ENCODE assay signal across 9 cellular contexts in the genomic region with DNA sequence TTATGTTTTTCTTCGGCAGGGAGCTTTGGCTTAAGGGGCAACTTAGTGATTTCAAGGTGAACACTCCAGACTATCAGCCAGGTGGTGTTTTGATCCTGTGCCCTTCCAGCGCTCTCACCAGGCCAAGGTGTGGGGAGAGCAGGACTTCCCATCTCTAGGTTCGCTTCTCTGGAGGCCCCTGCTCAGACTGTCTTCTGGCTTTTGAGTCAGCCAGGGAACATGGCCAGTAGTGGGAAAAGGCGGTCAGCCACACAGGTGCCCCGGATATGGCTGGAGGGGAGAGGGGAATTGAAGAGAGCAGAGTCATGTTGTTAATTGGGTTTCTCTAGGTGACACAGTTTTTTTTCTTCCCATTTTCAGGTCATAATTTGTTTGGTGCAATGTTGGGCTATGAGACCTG. TPM values are rescaled to one million over a fixed set of nuclear protein-coding genes. Genes with fewer than 3 reads are reported as not detected.
DNase-seq lines count a peak whose midpoint lies in the region; ATAC-seq and TF ChIP-seq lines count a peak whose summit lies in the region.
"Had no signal": no experiment of that assay in that cellular context is flagged by ENCODE, and none has a peak within 500 bp of the region (broad histone marks: within the 10 kb centered on the region; RNA-seq: fewer than 3 reads in every experiment).

No MANE protein-coding gene starts in this region.

- no peak overlapping the region for H3K4ac ChIP-seq in H9 (ENCODE audit: low read depth, low read length)

- no peak overlapping the region for H2BK15ac ChIP-seq in H9 (ENCODE audit: low read depth, low read length)

- peak overlapping the region in 2 of 3 experiments; percentile 17 to 41; a peak in 3 of 7 replicates for H3K27ac Mint-ChIP-seq in H9
- H3K27ac Mint-ChIP-seq in WTC11: no peak overlapping the region; the same call in 1 of the 2 replicates

- H3K56ac ChIP-seq in H9 (ENCODE audit: insufficient read length, low read depth, low read length): no peak overlapping the region

- H3K14ac ChIP-seq in H9 (ENCODE audit: insufficient read depth, low read length): no peak overlapping the region

- no peaks in the 10 kb centered on the region for H4K20me1 ChIP-seq in H9 (ENCODE audit: control insufficient read depth, insufficient read depth, insufficient read length)

- intact Hi-C loops in posterior vena cava (cut with DNase I): no loop called here

- POLR2A ChIA-PET in WTC11 (lab: Charles Lee): interaction anchor here (0.6 kb wide), 1 partner anchor 23 kb away, joined by 5 read pairs; no protein-coding TSS in a partner anchor

- H3K36me3 ChIP-seq in skeletal muscle tissue (ENCODE audit: control insufficient read depth in 3 of 3, insufficient read depth in 3 of 3, low read length in 3 of 3): peaks cover 0 to 5% (median 0%) of the 10 kb centered on the region in 3 donors

- peaks cover 7% of the 10 kb centered on the region for H3K23me2 ChIP-seq in H9 (ENCODE audit: insufficient read length, low read depth, low read length, poor library complexity, severe bottlenecking)

- no peak overlapping the region for H3K9ac ChIP-seq in H9 (ENCODE audit: extremely low read depth, insufficient read length, low read length)
- H3K9ac ChIP-seq in skeletal muscle tissue (ENCODE audit: low read depth in 1 of 3, low read length in 3 of 3): peak overlapping the region; percentile 24 to 92 (median 83)

- H3K9me3 ChIP-seq in H9 (ENCODE audit: control insufficient read depth, low read depth, low read length) (no peaks in the 10 kb centered on the region), skeletal muscle tissue (ENCODE audit: control insufficient read depth in 3 of 3, low read length in 3 of 3) (no peaks in the 10 kb centered on the region)

- no peak overlapping the region for H3T11ph ChIP-seq in H9 (ENCODE audit: low read length)

- H3K4me3 ChIP-seq in foreskin fibroblast (ENCODE audit: low read depth in 1 of 2, low read length in 2 of 2) (peak overlapping the region; percentile 86 to 93), skeletal muscle tissue (ENCODE audit: low read length in 3 of 3) (peak overlapping the region in 2 of 3 donors; percentile 87 to 88)

- H3K4me1 Mint-ChIP-seq in H9: peaks cover 23 to 26% of the 10 kb centered on the region in 2 experiments
- H3K4me1 Mint-ChIP-seq in WTC11: peaks cover 30% of the 10 kb centered on the region

- peak overlapping the region; percentile 82 to 89 for H3K4me3 Mint-ChIP-seq in H9
- H3K4me3 Mint-ChIP-seq in WTC11: peak overlapping the region; percentile 86

- H2AFZ ChIP-seq in H9 (ENCODE audit: low read length): no peak overlapping the region

- H3K27me3 ChIP-seq in H9 (ENCODE audit: insufficient read depth, low read length) (no peaks in the 10 kb centered on the region), skeletal muscle tissue (ENCODE audit: control insufficient read depth in 3 of 3, insufficient read depth in 3 of 3, low read length in 3 of 3) (no peaks in the 10 kb centered on the region)

- CTCF ChIA-PET in WTC11 (lab: Charles Lee): interaction anchor here (0.7 kb wide), 2 partner anchors 23 to 74 kb away, joined by 3 to 4 read pairs; no protein-coding TSS in a partner anchor

- H3K27ac ChIP-seq in H9 (ENCODE audit: insufficient read length, low read depth, low read length) (no peak overlapping the region), skeletal muscle tissue (ENCODE audit: low read depth, low read length) (peak overlapping the region; percentile 82)

- H2AK5ac ChIP-seq in H9 (ENCODE audit: insufficient read length, low read length): no peak overlapping the region

- no peak overlapping the region for H4K5ac ChIP-seq in H9 (ENCODE audit: insufficient read length, low read depth, low read length)

- no peak overlapping the region for H4K91ac ChIP-seq in H9 (ENCODE audit: insufficient read length, low read depth, low read length)

- no peak for TF ChIP-seq CTCF in H9 (conservative IDR thresholded peaks at IDR 0.05)
- no peak for TF ChIP-seq CTCF in WTC11 (IDR thresholded peaks at IDR 0.05)
- no peak for TF ChIP-seq CTCF in foreskin fibroblast (IDR thresholded peaks at IDR 0.05; ENCODE audit: low read depth, low read length)

- H2BK120ac ChIP-seq in H9 (ENCODE audit: low read depth, low read length, poor library complexity, severe bottlenecking): no peak overlapping the region

- DNase-seq in H9 (no peak), WTC11 (ENCODE audit: low spot score) (no peak), foreskin fibroblast (no peak), posterior vena cava (ENCODE audit: low spot score) (no peak), foreskin melanocyte (no peak)
- DNase-seq: occipital lobe had no signal

- H3K4me1 ChIP-seq in H9 (ENCODE audit: insufficient read depth, low read length): no peaks in the 10 kb centered on the region; the same call in 1 of the 2 replicates
- peaks cover 28 to 41% (median 40%) of the 10 kb centered on the region in 3 donors for H3K4me1 ChIP-seq in skeletal muscle tissue (ENCODE audit: control insufficient read depth in 3 of 3, insufficient read depth in 3 of 3, low read length in 3 of 3)

- H3K9me3 Mint-ChIP-seq in H9 (no peaks in the 10 kb centered on the region), WTC11 (no peaks in the 10 kb centered on the region)

- H2BK12ac ChIP-seq in H9 (ENCODE audit: insufficient read length, low read depth, low read length): no peak overlapping the region

- no peak overlapping the region for H2BK5ac ChIP-seq in H9 (ENCODE audit: insufficient read length, low read length)

- H3K79me2 ChIP-seq in H9 (ENCODE audit: insufficient read depth, low read length): peaks cover 10% of the 10 kb centered on the region; the same call in 1 of the 2 replicates

- H3K23ac ChIP-seq in H9 (ENCODE audit: insufficient read length, low read depth, low read length): no peak overlapping the region

- no CpG with 5 or more reads among the region's 5 CpGs for WGBS in H9 (ENCODE audit: extremely low coverage, insufficient read length, low lambda C conversion rate)

- H3K4me2 ChIP-seq in H9 (ENCODE audit: insufficient read depth, insufficient read length, low read length): peak overlapping the region; percentile 83

- H3K18ac ChIP-seq in H9 (ENCODE audit: insufficient read length, low read depth, low read length): no peak overlapping the region

- H3K27me3 Mint-ChIP-seq in H9 (ENCODE audit: low read depth): no peaks in the 10 kb centered on the region
- H3K27me3 Mint-ChIP-seq in WTC11 (ENCODE audit: low read depth): no peaks in the 10 kb centered on the region; the same call in 1 of the 2 replicates

- peaks cover 0 to 11% (median 0%) of the 10 kb centered on the region in 3 experiments; a peak in 3 of 7 replicates for H3K36me3 Mint-ChIP-seq in H9 (ENCODE audit: insufficient read depth in 1 of 3, low read depth in 3 of 3)
- H3K36me3 Mint-ChIP-seq in WTC11: no peaks in the 10 kb centered on the region

- ATAC-seq in WTC11 (no peak), HG02678 (IDR thresholded peaks at IDR 0.05; ENCODE audit: unreplicated experiment) (no peak), HG02885 (IDR thresholded peaks at IDR 0.05; ENCODE audit: poor library complexity, unreplicated experiment) (no peak)

- H4K8ac ChIP-seq in H9 (replicated peaks; ENCODE audit: insufficient read length, low read depth, low read length): no peak overlapping the region

- peaks cover 8% of the 10 kb centered on the region for H3K79me1 ChIP-seq in H9 (ENCODE audit: insufficient read depth, low read depth, low read length, poor library complexity, severe bottlenecking)

- no peak overlapping the region for H2BK20ac ChIP-seq in H9 (ENCODE audit: low read depth, low read length, poor library complexity, severe bottlenecking)

TF ChIP-seq in WTC11, 78 proteins besides CTCF, POLR2A, EP300 and RAD21 (continues in another document):
- no peak for TF ChIP-seq NFE2L1 (CRISPR knock-in tag; IDR thresholded peaks at IDR 0.05)
- TF ChIP-seq, protein P1, sequence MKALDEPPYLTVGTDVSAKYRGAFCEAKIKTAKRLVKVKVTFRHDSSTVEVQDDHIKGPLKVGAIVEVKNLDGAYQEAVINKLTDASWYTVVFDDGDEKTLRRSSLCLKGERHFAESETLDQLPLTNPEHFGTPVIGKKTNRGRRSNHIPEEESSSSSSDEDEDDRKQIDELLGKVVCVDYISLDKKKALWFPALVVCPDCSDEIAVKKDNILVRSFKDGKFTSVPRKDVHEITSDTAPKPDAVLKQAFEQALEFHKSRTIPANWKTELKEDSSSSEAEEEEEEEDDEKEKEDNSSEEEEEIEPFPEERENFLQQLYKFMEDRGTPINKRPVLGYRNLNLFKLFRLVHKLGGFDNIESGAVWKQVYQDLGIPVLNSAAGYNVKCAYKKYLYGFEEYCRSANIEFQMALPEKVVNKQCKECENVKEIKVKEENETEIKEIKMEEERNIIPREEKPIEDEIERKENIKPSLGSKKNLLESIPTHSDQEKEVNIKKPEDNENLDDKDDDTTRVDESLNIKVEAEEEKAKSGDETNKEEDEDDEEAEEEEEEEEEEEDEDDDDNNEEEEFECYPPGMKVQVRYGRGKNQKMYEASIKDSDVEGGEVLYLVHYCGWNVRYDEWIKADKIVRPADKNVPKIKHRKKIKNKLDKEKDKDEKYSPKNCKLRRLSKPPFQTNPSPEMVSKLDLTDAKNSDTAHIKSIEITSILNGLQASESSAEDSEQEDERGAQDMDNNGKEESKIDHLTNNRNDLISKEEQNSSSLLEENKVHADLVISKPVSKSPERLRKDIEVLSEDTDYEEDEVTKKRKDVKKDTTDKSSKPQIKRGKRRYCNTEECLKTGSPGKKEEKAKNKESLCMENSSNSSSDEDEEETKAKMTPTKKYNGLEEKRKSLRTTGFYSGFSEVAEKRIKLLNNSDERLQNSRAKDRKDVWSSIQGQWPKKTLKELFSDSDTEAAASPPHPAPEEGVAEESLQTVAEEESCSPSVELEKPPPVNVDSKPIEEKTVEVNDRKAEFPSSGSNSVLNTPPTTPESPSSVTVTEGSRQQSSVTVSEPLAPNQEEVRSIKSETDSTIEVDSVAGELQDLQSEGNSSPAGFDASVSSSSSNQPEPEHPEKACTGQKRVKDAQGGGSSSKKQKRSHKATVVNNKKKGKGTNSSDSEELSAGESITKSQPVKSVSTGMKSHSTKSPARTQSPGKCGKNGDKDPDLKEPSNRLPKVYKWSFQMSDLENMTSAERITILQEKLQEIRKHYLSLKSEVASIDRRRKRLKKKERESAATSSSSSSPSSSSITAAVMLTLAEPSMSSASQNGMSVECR (CRISPR knock-in tag; IDR thresholded peaks at IDR 0.05; ENCODE audit: borderline replicate concordance): no peak

RNA-seq across cellular contexts. Expression of a gene that starts 1.5 kb away (rescaled TPM):
- total RNA-seq in H9 (2021) (64.3 and 68.8 TPM in 2 replicates), WTC11 (2021) (92.1 to 105 TPM (median 96.2 TPM) in 3 replicates), skeletal muscle tissue (13.0 TPM), posterior vena cava (10 to 100 TPM; 53.3 to 67.0 TPM)

RNA-seq across cellular contexts. Expression of a gene that starts 27.7 kb away (rescaled TPM):
- total RNA-seq in H9 (2021) (63.3 and 66.6 TPM in 2 replicates), WTC11 (2021) (51.3 to 64.9 TPM (median 52.1 TPM) in 3 replicates), skeletal muscle tissue (9.9 TPM), posterior vena cava (10 to 100 TPM; 22.2 to 30.3 TPM)

RNA-seq across cellular contexts. Expression of a gene that starts 38.7 kb away (rescaled TPM):
- total RNA-seq in H9 (2021) (244 and 247 TPM in 2 replicates), WTC11 (2021) (294 to 305 TPM (median 296 TPM) in 3 replicates), skeletal muscle tissue (105 TPM), posterior vena cava (100 to 1,000 TPM in 1 of 2 donors, 10 to 100 TPM in 1; 87.5 to 103 TPM)

RNA-seq across cellular contexts. Expression of a gene that starts 45.9 kb away (rescaled TPM):
- total RNA-seq in H9 (2021) (not detected in 2 replicates), WTC11 (2021) (0.41 to 0.44 TPM in 2 of 3 replicates, not detected in the other), skeletal muscle tissue (not detected), posterior vena cava (not detected)
- total RNA-seq: occipital lobe had no signal
